In the genomic region with DNA sequence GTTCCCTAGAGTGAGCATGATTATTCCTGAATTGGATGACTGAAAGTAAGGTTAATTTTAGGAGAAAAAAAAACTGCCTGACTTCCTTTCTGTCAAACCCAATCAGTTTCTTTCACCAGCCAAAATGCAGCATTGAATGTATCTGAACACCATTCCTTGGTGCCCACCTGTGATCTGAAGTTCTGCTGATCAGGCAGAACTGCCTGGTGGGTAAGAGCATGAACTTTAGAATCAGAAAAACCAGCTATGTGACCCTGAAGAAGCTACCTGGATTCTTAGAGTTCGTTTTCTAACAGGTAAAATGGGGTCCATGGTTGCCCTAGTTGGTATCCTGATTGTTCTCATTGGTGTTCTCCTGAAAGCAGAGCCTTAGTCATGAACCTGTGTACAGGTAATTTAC, we compare ENCODE assay signal across 32 cellular contexts.
"Had no signal": no experiment of that assay in that cellular context is flagged by ENCODE, and none has a peak within 500 bp of the region (broad histone marks: within the 10 kb centered on the region; RNA-seq: fewer than 3 reads in every experiment).

No MANE protein-coding gene starts in this region.

- H3K36me3 ChIP-seq: ascending aorta, cardiac muscle cell, WERI-Rb-1 had no signal

- H3K27ac ChIP-seq: ascending aorta, cardiac muscle cell, WERI-Rb-1 had no signal

- H3K9me3 ChIP-seq: ascending aorta had no signal

- ATAC-seq: activated CD4-positive, alpha-beta T cell treated with anti-CD3 and anti-CD28 coated beads for 36 hours; activated CD4-positive, CD25-positive, alpha-beta regulatory T cell treated with anti-CD3 and anti-CD28 coated beads, Interleukin-2, amount 50 U/mL, for 24 hours; activated CD8-positive, alpha-beta memory T cell treated with anti-CD3 and anti-CD28 coated beads, Interleukin-2, amount 10 ng/mL, durations not matched to agents 7 days and 5 days; activated CD8-positive, alpha-beta T cell treated with anti-CD3 and anti-CD28 coated beads, Interleukin-2, amount 10 ng/mL, durations not matched to agents 7 days and 5 days; activated naive CD8-positive, alpha-beta T cell treated with anti-CD3 and anti-CD28 coated beads, Interleukin-2, amount 50 U/mL, for 24 hours had no signal

- H3K4me1 ChIP-seq: ascending aorta had no signal

- H3K27me3 ChIP-seq: ascending aorta, cardiac muscle cell had no signal

- DNase-seq: activated CD4-positive, alpha-beta memory T cell treated with anti-CD3 and anti-CD28 coated beads, Interleukin-2, amount 10 ng/mL, durations not matched to agents 7 days and 5 days; activated CD4-positive, alpha-beta T cell treated with anti-CD3 and anti-CD28 coated beads for 1 hour; activated CD4-positive, alpha-beta T cell treated with anti-CD3 and anti-CD28 coated beads for 36 hours; activated CD4-positive, alpha-beta T cell treated with anti-CD3 and anti-CD28 coated beads for 48 hours; activated CD4-positive, alpha-beta T cell treated with anti-CD3 and anti-CD28 coated beads, Interleukin-2, amount 10 ng/mL, durations not matched to agents 7 days and 5 days; activated CD4-positive, alpha-beta T cell treated with anti-CD3 and anti-CD28 coated beads, Interleukin-2, amount 50 U/mL, for 48 hours; activated CD4-positive, CD25-positive, alpha-beta regulatory T cell; activated CD8-positive, alpha-beta memory T cell treated with anti-CD3 and anti-CD28 coated beads for 24 hours; activated CD8-positive, alpha-beta memory T cell treated with anti-CD3 and anti-CD28 coated beads, Interleukin-2, amount 10 ng/mL, durations not matched to agents 7 days and 5 days; activated CD8-positive, alpha-beta memory T cell treated with anti-CD3 and anti-CD28 coated beads, Interleukin-2, amount 50 U/mL, for 48 hours; activated CD8-positive, alpha-beta T cell treated with anti-CD3 and anti-CD28 coated beads, Interleukin-2, amount 10 ng/mL, durations not matched to agents 7 days and 5 days; activated effector memory CD4-positive, alpha-beta T cell treated with Interleukin-2 at 50 U/mL for 16 hours; activated gamma-delta T cell; activated naive CD4-positive, alpha-beta T cell treated with anti-CD3 and anti-CD28 coated beads, Interleukin-2, amount 10 ng/mL, durations not matched to agents 7 days and 5 days; activated naive CD4-positive, alpha-beta T cell treated with Interleukin-2 at 50 U/mL for 16 hours; activated naive CD8-positive, alpha-beta T cell treated with anti-CD3 and anti-CD28 coated beads, Interleukin-2, amount 10 ng/mL, durations not matched to agents 7 days and 5 days; activated naive CD8-positive, alpha-beta T cell treated with anti-CD3 and anti-CD28 coated beads, Interleukin-2, amount 50 U/mL, for 24 hours; activated T-cell treated with anti-CD3 and anti-CD28 coated beads, Interleukin-2, amount 50 U/mL, for 24 hours; activated T-cell treated with anti-CD3 and anti-CD28 coated beads, Interleukin-2, amount 50 U/mL, for 48 hours; amygdala; anterior cingulate cortex; caudate nucleus; cerebellar nuclear complex; T-helper 1 cell; T-helper 2 cell; T-helper 9 cell had no signal

- H3K4me3 ChIP-seq: ascending aorta, cardiac muscle cell had no signal

- FAIRE-seq: bronchial epithelial cell, TTC549 had no signal
